Comparison of ENCODE assay signal across 18 cellular contexts in genomic region chr1:69129538-69129937, GRCh38.
"Had no signal": no experiment of that assay in that cellular context is flagged by ENCODE, and none has a peak within 500 bp of the region (broad histone marks: within the 10 kb centered on the region; RNA-seq: fewer than 3 reads in every experiment).

No MANE protein-coding gene starts in this region.

- H3K9me3 ChIP-seq: prostate gland, thoracic aorta, upper lobe of left lung had no signal

- H3K4me3 ChIP-seq: prostate gland, thoracic aorta, upper lobe of left lung had no signal

- DNase-seq: activated CD4-positive, alpha-beta T cell treated with anti-CD3 and anti-CD28 coated beads, Interleukin-2, amount 10 ng/mL, durations not matched to agents 7 days and 5 days; activated CD4-positive, CD25-positive, alpha-beta regulatory T cell treated with anti-CD3 and anti-CD28 coated beads, Interleukin-2, amount 50 U/mL, for 72 hours; activated CD8-positive, alpha-beta memory T cell treated with anti-CD3 and anti-CD28 coated beads, Interleukin-2, amount 10 ng/mL, durations not matched to agents 7 days and 5 days; activated CD8-positive, alpha-beta T cell treated with anti-CD3 and anti-CD28 coated beads for 36 hours; activated effector memory CD4-positive, alpha-beta T cell treated with anti-CD3 and anti-CD28 coated beads, Interleukin-2, amount 50 U/mL, for 16 hours; activated naive CD4-positive, alpha-beta T cell treated with anti-CD3 and anti-CD28 coated beads, Interleukin-2, amount 10 ng/mL, durations not matched to agents 7 days and 5 days; activated T-cell treated with anti-CD3 and anti-CD28 coated beads for 4 hours; amygdala; immature natural killer cell; left ventricle myocardium superior; occipital lobe; stimulated activated CD4-positive, alpha-beta T cell treated with anti-CD3 and anti-CD28 coated beads, Interleukin-4, amount 100 ng/mL, for 1 hour; stimulated activated naive CD4-positive, alpha-beta T cell; upper lobe of left lung had no signal

- FAIRE-seq: endometrium had no signal

- H3K4me1 ChIP-seq: prostate gland, upper lobe of left lung had no signal

- H3K36me3 ChIP-seq: prostate gland, thoracic aorta, upper lobe of left lung had no signal

- H3K27ac ChIP-seq: prostate gland, thoracic aorta, upper lobe of left lung, VCaP had no signal

- ATAC-seq: activated CD8-positive, alpha-beta memory T cell treated with anti-CD3 and anti-CD28 coated beads, Interleukin-2, amount 10 ng/mL, durations not matched to agents 7 days and 5 days; activated CD8-positive, alpha-beta T cell treated with anti-CD3 and anti-CD28 coated beads for 36 hours; left ventricle myocardium superior had no signal
